In genomic region chr19:49677232-49677881, GRCh38 we compare ENCODE assay signal across 8 cellular contexts. TPM values are rescaled to one million over a fixed set of nuclear protein-coding genes. Genes with fewer than 3 reads are reported as not detected.
DNase-seq lines count a peak whose midpoint lies in the region; ATAC-seq and FAIRE-seq lines count a peak whose summit lies in the region.

PRMT1 (plus strand) TSS chr19:49677271; CDS start chr19:49677281, 10 bp downstream.

- no peak for ATAC-seq in GM21619 (IDR thresholded peaks at IDR 0.05; ENCODE audit: unreplicated experiment)
- ATAC-seq in GM18870 (IDR thresholded peaks at IDR 0.05; ENCODE audit: unreplicated experiment) = no peak

- peak; percentile 25 for DNase-seq in 8988T
- DNase-seq in GM18507 (ENCODE audit: extremely low spot score, insufficient read length, low read depth) = no peak
- peak; percentile 23 for DNase-seq in RPMI7951 (ENCODE audit: low read depth)
- peak; percentile 64 for DNase-seq in astrocyte of the hippocampus (ENCODE audit: low read depth, low spot score)
- no peak for DNase-seq in skeletal muscle cell (ENCODE audit: low read depth)

- FAIRE-seq in GM18507 (lab: Jason Lieb, UNC) = peak; percentile 35

- H3K4me3 ChIP-seq in iPS-11a (ENCODE audit: low read depth, low read length) (peak within 1 kb of the TSS; percentile 99), skeletal muscle cell (ENCODE audit: low read depth, low read length) (peak within 1 kb of the TSS; percentile 100)

RNA-seq across cellular contexts. Expression of gene PRMT1, which starts in this region (rescaled TPM):
- total RNA-seq in RPMI7951 (2014; rRNA removed; shearing (Covaris generic)) = 334 and 387 TPM in 2 replicates

Comparison
In these comparisons a context has a peak if more than half of its experiments do, and no peak if none do; other contexts are left out.
1. DNase-seq: peak in 8988T (single experiment), RPMI7951 (single experiment) and astrocyte of the hippocampus (single experiment); none in GM18507 (single experiment) and skeletal muscle cell (single experiment).